ENCODE assay signal across 1 cellular context in genomic region chr11:89125298-89125697, GRCh38.
TF ChIP-seq lines count a peak whose summit lies in the region.

No MANE protein-coding gene starts in this region.

TF ChIP-seq in GM23338, 12 proteins besides CTCF, POLR2A, EP300 and RAD21 (continued from another document):
- TF ChIP-seq, protein P1, sequence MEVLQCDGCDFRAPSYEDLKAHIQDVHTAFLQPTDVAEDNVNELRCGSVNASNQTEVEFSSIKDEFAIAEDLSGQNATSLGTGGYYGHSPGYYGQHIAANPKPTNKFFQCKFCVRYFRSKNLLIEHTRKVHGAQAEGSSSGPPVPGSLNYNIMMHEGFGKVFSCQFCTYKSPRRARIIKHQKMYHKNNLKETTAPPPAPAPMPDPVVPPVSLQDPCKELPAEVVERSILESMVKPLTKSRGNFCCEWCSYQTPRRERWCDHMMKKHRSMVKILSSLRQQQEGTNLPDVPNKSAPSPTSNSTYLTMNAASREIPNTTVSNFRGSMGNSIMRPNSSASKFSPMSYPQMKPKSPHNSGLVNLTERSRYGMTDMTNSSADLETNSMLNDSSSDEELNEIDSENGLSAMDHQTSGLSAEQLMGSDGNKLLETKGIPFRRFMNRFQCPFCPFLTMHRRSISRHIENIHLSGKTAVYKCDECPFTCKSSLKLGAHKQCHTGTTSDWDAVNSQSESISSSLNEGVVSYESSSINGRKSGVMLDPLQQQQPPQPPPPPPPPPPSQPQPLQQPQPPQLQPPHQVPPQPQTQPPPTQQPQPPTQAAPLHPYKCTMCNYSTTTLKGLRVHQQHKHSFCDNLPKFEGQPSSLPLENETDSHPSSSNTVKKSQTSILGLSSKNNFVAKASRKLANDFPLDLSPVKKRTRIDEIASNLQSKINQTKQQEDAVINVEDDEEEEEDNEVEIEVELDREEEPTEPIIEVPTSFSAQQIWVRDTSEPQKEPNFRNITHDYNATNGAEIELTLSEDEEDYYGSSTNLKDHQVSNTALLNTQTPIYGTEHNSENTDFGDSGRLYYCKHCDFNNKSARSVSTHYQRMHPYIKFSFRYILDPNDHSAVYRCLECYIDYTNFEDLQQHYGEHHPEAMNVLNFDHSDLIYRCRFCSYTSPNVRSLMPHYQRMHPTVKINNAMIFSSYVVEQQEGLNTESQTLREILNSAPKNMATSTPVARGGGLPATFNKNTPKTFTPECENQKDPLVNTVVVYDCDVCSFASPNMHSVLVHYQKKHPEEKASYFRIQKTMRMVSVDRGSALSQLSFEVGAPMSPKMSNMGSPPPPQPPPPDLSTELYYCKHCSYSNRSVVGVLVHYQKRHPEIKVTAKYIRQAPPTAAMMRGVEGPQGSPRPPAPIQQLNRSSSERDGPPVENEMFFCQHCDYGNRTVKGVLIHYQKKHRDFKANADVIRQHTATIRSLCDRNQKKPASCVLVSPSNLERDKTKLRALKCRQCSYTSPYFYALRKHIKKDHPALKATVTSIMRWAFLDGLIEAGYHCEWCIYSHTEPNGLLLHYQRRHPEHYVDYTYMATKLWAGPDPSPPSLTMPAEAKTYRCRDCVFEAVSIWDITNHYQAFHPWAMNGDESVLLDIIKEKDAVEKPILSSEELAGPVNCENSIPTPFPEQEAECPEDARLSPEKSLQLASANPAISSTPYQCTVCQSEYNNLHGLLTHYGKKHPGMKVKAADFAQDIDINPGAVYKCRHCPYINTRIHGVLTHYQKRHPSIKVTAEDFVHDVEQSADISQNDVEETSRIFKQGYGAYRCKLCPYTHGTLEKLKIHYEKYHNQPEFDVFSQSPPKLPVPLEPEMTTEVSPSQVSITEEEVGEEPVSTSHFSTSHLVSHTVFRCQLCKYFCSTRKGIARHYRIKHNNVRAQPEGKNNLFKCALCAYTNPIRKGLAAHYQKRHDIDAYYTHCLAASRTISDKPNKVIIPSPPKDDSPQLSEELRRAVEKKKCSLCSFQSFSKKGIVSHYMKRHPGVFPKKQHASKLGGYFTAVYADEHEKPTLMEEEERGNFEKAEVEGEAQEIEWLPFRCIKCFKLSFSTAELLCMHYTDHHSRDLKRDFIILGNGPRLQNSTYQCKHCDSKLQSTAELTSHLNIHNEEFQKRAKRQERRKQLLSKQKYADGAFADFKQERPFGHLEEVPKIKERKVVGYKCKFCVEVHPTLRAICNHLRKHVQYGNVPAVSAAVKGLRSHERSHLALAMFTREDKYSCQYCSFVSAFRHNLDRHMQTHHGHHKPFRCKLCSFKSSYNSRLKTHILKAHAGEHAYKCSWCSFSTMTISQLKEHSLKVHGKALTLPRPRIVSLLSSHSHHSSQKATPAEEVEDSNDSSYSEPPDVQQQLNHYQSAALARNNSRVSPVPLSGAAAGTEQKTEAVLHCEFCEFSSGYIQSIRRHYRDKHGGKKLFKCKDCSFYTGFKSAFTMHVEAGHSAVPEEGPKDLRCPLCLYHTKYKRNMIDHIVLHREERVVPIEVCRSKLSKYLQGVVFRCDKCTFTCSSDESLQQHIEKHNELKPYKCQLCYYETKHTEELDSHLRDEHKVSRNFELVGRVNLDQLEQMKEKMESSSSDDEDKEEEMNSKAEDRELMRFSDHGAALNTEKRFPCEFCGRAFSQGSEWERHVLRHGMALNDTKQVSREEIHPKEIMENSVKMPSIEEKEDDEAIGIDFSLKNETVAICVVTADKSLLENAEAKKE (CRISPR knock-in tag; IDR thresholded peaks at IDR 0.05) = no peak
- TF ChIP-seq ZNF114 (CRISPR knock-in tag; IDR thresholded peaks at IDR 0.05) (no peak), CREB1 (CRISPR knock-in tag; IDR thresholded peaks at IDR 0.05; ENCODE audit: low read depth) (no peak), POLR2AphosphoS5 (IDR thresholded peaks at IDR 0.05; ENCODE audit: low read depth) (no peak)
